26 cellular contexts compared by ENCODE assay signal in the genomic region with DNA sequence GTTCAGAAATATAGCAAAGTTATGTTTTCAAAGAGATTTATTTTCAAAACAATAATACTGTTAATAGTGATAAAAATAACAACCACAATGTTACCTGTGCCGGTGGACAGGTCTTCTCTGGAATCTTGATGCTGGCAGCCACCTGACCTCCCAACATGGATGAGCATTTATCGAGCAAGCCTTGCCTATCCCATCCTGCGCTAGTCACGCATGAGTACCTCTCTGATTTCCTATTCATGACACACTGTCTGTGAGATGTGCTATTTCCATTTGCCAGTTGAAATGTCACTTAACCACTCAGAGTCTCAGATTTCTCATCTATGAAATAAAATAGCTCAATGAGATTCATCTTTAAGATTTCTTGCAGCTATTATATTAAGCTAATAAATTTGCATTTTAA.
DNase-seq lines count a peak whose midpoint lies in the region; ATAC-seq, FAIRE-seq and TF ChIP-seq lines count a peak whose summit lies in the region.
"Had no signal": no experiment of that assay in that cellular context is flagged by ENCODE, and none has a peak within 500 bp of the region (broad histone marks: within the 10 kb centered on the region; RNA-seq: fewer than 3 reads in every experiment).

No MANE protein-coding gene starts in this region.

- no peak overlapping the region for H4K91ac ChIP-seq in trophoblast cell (ENCODE audit: low read depth, low read length)

- H3K9me3 ChIP-seq in GM12878 (replicated peaks; ENCODE audit: control insufficient read depth, insufficient read depth, low read length) (no peaks in the 10 kb centered on the region), trophoblast cell (ENCODE audit: insufficient read depth, low read depth, low read length) (no peaks in the 10 kb centered on the region)
- H3K9me3 ChIP-seq: A549; BE2C; BLaER1 treated with 17β-estradiol and CSF1 and Interleukin-3, amounts not matched to agents 10 nM and 100 nM; HAP-1 had no signal

- POLR2A ChIA-PET in GM12878 (lab: Charles Lee): no interaction called here
- POLR2A ChIA-PET in activated CD4-positive, alpha-beta memory T cell treated with anti-CD3 and anti-CD28 coated beads, Interleukin-2, amount 10 ng/mL, durations not matched to agents 7 days and 5 days (lab: Charles Lee): no interaction called here

- 17% methylated on average over 4 of the region's 4 CpGs for WGBS in GM12878 (ENCODE audit: insufficient coverage, insufficient replicate concordance, low lambda C conversion rate, missing lambda C conversion rate)
- no CpG with 5 or more reads among the region's 4 CpGs for WGBS in trophoblast cell (ENCODE audit: extremely low coverage, insufficient coverage, insufficient read length)

- H3K14ac ChIP-seq in trophoblast cell (ENCODE audit: low read length): no peak overlapping the region

- H3K27ac Mint-ChIP-seq in activated CD4-positive, alpha-beta memory T cell treated with anti-CD3 and anti-CD28 coated beads, Interleukin-2, amount 10 ng/mL, durations not matched to agents 7 days and 5 days: no peak overlapping the region
- H3K27ac Mint-ChIP-seq: CD14-positive monocyte; CD4-positive, alpha-beta T cell; CD8-positive, alpha-beta memory T cell; HFFc6 had no signal

- no peak for TF ChIP-seq CTCF in GM12878 (IDR thresholded peaks at IDR 0.05 in 2 of 3, conservative IDR thresholded peaks at IDR 0.05 in 1 of 3; ENCODE audit: control insufficient read depth in 2 of 3, extremely low read depth in 1 of 3, insufficient read depth in 1 of 3, low read depth in 3 of 3, low read length in 3 of 3)

- no peak for FAIRE-seq in GM12878 (lab: Jason Lieb, UNC)
- FAIRE-seq: A549, D721Med, GM12891, H54 had no signal

- H3K4me1 ChIP-seq in GM12878 (ENCODE audit: control insufficient read depth, insufficient read depth, low read length) (no peaks in the 10 kb centered on the region), trophoblast cell (ENCODE audit: control insufficient read depth in 1 of 2, insufficient read depth in 2 of 2, low read length in 2 of 2) (no peaks in the 10 kb centered on the region)
- H3K4me1 ChIP-seq: A549, BE2C, HAP-1 had no signal

- H3K36me3 ChIP-seq in GM12878 (ENCODE audit: control insufficient read depth in 2 of 2, insufficient read depth in 2 of 2, low read length in 1 of 2): no peaks in the 10 kb centered on the region
- H3K36me3 ChIP-seq in trophoblast cell (ENCODE audit: control insufficient read depth in 1 of 2, insufficient read depth in 2 of 2, low read length in 2 of 2): no peaks in the 10 kb centered on the region
- H3K36me3 ChIP-seq: BE2C; BLaER1 treated with 17β-estradiol and CSF1 and Interleukin-3, amounts not matched to agents 10 nM and 100 nM; HAP-1 had no signal

- no peaks in the 10 kb centered on the region for H4K20me1 ChIP-seq in GM12878 (ENCODE audit: control insufficient read depth, insufficient read depth)
- H4K20me1 ChIP-seq: BLaER1 treated with 17β-estradiol and CSF1 and Interleukin-3, amounts not matched to agents 10 nM and 100 nM had no signal

- H3K23ac ChIP-seq in trophoblast cell (ENCODE audit: low read length): no peak overlapping the region

- TF ChIP-seq RAD21 in GM12878 (IDR thresholded peaks at IDR 0.05; ENCODE audit: insufficient read depth, low read depth, low read length): no peak

- H2BK5ac ChIP-seq in trophoblast cell (ENCODE audit: low read depth, low read length, poor library complexity): no peak overlapping the region

- H3K4me2 ChIP-seq in GM12878 (ENCODE audit: control insufficient read depth, insufficient read depth): no peak overlapping the region
- no peak overlapping the region for H3K4me2 ChIP-seq in trophoblast cell (ENCODE audit: low read length)
- H3K4me2 ChIP-seq: A549 had no signal

- H3K4me3 Mint-ChIP-seq in activated CD4-positive, alpha-beta memory T cell treated with anti-CD3 and anti-CD28 coated beads, Interleukin-2, amount 10 ng/mL, durations not matched to agents 7 days and 5 days: no peak overlapping the region
- H3K4me3 Mint-ChIP-seq: CD14-positive monocyte; CD4-positive, alpha-beta T cell; CD8-positive, alpha-beta memory T cell; HFFc6 had no signal

- H3K4ac ChIP-seq in trophoblast cell (ENCODE audit: low read depth, low read length): no peak overlapping the region

- H3K18ac ChIP-seq in trophoblast cell (ENCODE audit: low read length): no peak overlapping the region

- no peak overlapping the region for H4K12ac ChIP-seq in trophoblast cell (ENCODE audit: low read depth, low read length)

- no peak overlapping the region for H2BK12ac ChIP-seq in trophoblast cell (ENCODE audit: low read length)

- intact Hi-C loops in GM12878 (cut with micrococcal nuclease; ENCODE audit: unreplicated experiment): no loop called here

- no peak overlapping the region for H3K27ac ChIP-seq in GM12878 (ENCODE audit: control insufficient read depth, insufficient read depth)
- no peak overlapping the region for H3K27ac ChIP-seq in trophoblast cell (ENCODE audit: low read depth, low read length)
- H3K27ac ChIP-seq: A549 had no signal

- H3K27me3 ChIP-seq in GM12878 (replicated peaks in 1 of 2; ENCODE audit: control insufficient read depth in 2 of 2, insufficient read depth in 2 of 2, low read length in 1 of 2) (no peaks in the 10 kb centered on the region), trophoblast cell (ENCODE audit: insufficient read depth, low read length) (no peaks in the 10 kb centered on the region)
- H3K27me3 ChIP-seq: BE2C; BLaER1 treated with 17β-estradiol and CSF1 and Interleukin-3, amounts not matched to agents 10 nM and 100 nM had no signal

- H3K4me1 Mint-ChIP-seq in activated CD4-positive, alpha-beta memory T cell treated with anti-CD3 and anti-CD28 coated beads, Interleukin-2, amount 10 ng/mL, durations not matched to agents 7 days and 5 days: no peaks in the 10 kb centered on the region
- H3K4me1 Mint-ChIP-seq: CD14-positive monocyte; CD8-positive, alpha-beta memory T cell had no signal

- no peak overlapping the region for H3K9ac ChIP-seq in GM12878 (ENCODE audit: control insufficient read depth, insufficient read depth, low read length)
- peak overlapping the region; percentile 27 for H3K9ac ChIP-seq in trophoblast cell (ENCODE audit: low read length)
- H3K9ac ChIP-seq: BLaER1 treated with 17β-estradiol and CSF1 and Interleukin-3, amounts not matched to agents 10 nM and 100 nM had no signal

- no peak overlapping the region for H2AFZ ChIP-seq in GM12878 (ENCODE audit: control insufficient read depth, low read depth, low read length)
- no peak overlapping the region for H2AFZ ChIP-seq in trophoblast cell (ENCODE audit: insufficient read depth, low read length, poor library complexity)

- H3K27me3 Mint-ChIP-seq in activated CD4-positive, alpha-beta memory T cell treated with anti-CD3 and anti-CD28 coated beads, Interleukin-2, amount 10 ng/mL, durations not matched to agents 7 days and 5 days: no peaks in the 10 kb centered on the region
- H3K27me3 Mint-ChIP-seq: CD4-positive, alpha-beta T cell; CD8-positive, alpha-beta memory T cell had no signal

- H2BK120ac ChIP-seq in trophoblast cell (ENCODE audit: insufficient read depth, low read length, poor library complexity): no peak overlapping the region

- H3K36me3 Mint-ChIP-seq in activated CD4-positive, alpha-beta memory T cell treated with anti-CD3 and anti-CD28 coated beads, Interleukin-2, amount 10 ng/mL, durations not matched to agents 7 days and 5 days (ENCODE audit: low read depth): no peaks in the 10 kb centered on the region
- H3K36me3 Mint-ChIP-seq: CD14-positive monocyte had no signal

- RAD21 ChIA-PET in GM12878 (lab: Charles Lee; ENCODE audit: unreplicated experiment): no interaction called here

- in situ Hi-C loops in GM12878 (cut with MboI): no loop called here

- no peak for TF ChIP-seq POLR2A in GM12878 (IDR thresholded peaks at IDR 0.05; ENCODE audit: low read depth, low read length)

- H2AK5ac ChIP-seq in trophoblast cell (ENCODE audit: low read length): no peak overlapping the region

- H3K4me3 ChIP-seq in GM12878 (no peak overlapping the region), trophoblast cell (ENCODE audit: low read depth, low read length) (no peak overlapping the region)
- H3K4me3 ChIP-seq: A549; BLaER1 treated with 17β-estradiol and CSF1 and Interleukin-3, amounts not matched to agents 10 nM and 100 nM; HAP-1 had no signal

- no peaks in the 10 kb centered on the region for H3K79me1 ChIP-seq in trophoblast cell (ENCODE audit: low read length)

- SMC1A ChIA-PET in GM12878 (lab: Charles Lee; ENCODE audit: uncharacterized antibody, unreplicated experiment): no interaction called here

- DNase-seq in NCI-H748 (lab: John Stamatoyannopoulos, UW; ENCODE audit: unreplicated experiment) (peak; percentile 22), NCI-H748 treated with DMSO at 0.1 percent for 48 hours (lab: John Stamatoyannopoulos, UW) (no peak), GM12878 (ENCODE audit: low read depth, low spot score) (no peak), trophoblast cell (no peak)
- no peak for DNase-seq in activated CD4-positive, alpha-beta memory T cell treated with anti-CD3 and anti-CD28 coated beads, Interleukin-2, amount 10 ng/mL, durations not matched to agents 7 days and 5 days
- DNase-seq: 8988T; ACHN; AML-193; BE2C; CD4-positive, alpha-beta T cell; CD8-positive, alpha-beta memory T cell; DMS 273 treated with DMSO at 0.1 percent for 48 hours; DMS79; EL; GDM1; GOT3; HFFc6 had no signal

- no peak for TF ChIP-seq EP300 in GM12878 (IDR thresholded peaks at IDR 0.05; ENCODE audit: borderline replicate concordance in 1 of 2, control insufficient read depth in 1 of 2, low read depth in 2 of 2, low read length in 2 of 2)

- peaks cover 2% of the 10 kb centered on the region for H3K9me3 Mint-ChIP-seq in activated CD4-positive, alpha-beta memory T cell treated with anti-CD3 and anti-CD28 coated beads, Interleukin-2, amount 10 ng/mL, durations not matched to agents 7 days and 5 days

- CTCF ChIA-PET in GM12878 (lab: Yijun Ruan, JAX): no interaction called here
- CTCF ChIA-PET in activated CD4-positive, alpha-beta memory T cell treated with anti-CD3 and anti-CD28 coated beads, Interleukin-2, amount 10 ng/mL, durations not matched to agents 7 days and 5 days (lab: Charles Lee): no interaction called here

- no peak overlapping the region for H4K8ac ChIP-seq in trophoblast cell (ENCODE audit: low read depth, low read length)

- ATAC-seq in GM12878 (no peak), GM18498 (IDR thresholded peaks at IDR 0.05; ENCODE audit: unreplicated experiment) (no peak), HG03354 (IDR thresholded peaks at IDR 0.05; ENCODE audit: poor library complexity, severe bottlenecking, unreplicated experiment) (no peak)
- ATAC-seq: A549 had no signal

- no peaks in the 10 kb centered on the region for H3K79me2 ChIP-seq in GM12878 (ENCODE audit: control insufficient read depth, insufficient read depth, low read length)
- no peaks in the 10 kb centered on the region for H3K79me2 ChIP-seq in trophoblast cell (ENCODE audit: control insufficient read depth, insufficient read depth, low read length, poor library complexity)

- no TSS peak for BruUV-seq in GM12878 (replicated peaks; lab: Mats Ljungman, UMichigan)

TF ChIP-seq in GM12878, 131 proteins besides CTCF, POLR2A, EP300 and RAD21:
- TF ChIP-seq BHLHE40 (IDR thresholded peaks at IDR 0.05; ENCODE audit: borderline replicate concordance in 1 of 2, low read depth in 2 of 2, low read length in 1 of 2) (no peak), PAX5 (IDR thresholded peaks at IDR 0.05; ENCODE audit: borderline replicate concordance, low read depth, low read length) (peak; percentile 63; the same call in 1 of the 2 replicates), POU2F2 (IDR thresholded peaks at IDR 0.05; ENCODE audit: borderline replicate concordance, low read depth, low read length) (no peak)
